In the genomic region with DNA sequence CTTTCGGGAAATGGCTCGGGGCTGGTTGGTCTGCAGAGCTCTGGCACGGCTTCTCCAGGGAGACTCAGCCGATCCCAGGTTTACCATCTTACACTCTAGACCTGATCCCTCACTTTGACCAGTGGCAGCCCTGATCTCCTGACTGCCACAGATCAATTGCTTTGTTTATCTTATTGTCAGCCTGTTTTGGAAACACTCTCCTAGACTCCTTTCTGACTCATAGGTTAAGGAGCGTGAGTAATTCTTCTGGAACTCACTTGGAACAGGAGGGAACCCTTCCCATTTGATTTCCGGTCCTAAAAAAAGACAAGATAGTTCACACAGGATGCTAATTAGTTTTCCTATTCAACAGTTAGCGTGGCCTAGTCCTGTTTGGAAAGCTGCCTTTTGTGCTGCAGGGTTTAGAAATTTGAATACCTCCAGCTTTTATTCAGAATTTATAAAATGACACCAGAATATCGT, we compare ENCODE assay signal across 9 cellular contexts.
DNase-seq lines count a peak whose midpoint lies in the region; ATAC-seq lines count a peak whose summit lies in the region.
"Had no signal": no experiment of that assay in that cellular context is flagged by ENCODE, and none has a peak within 500 bp of the region (broad histone marks: within the 10 kb centered on the region; RNA-seq: fewer than 3 reads in every experiment).

No MANE protein-coding gene starts in this region.

- H3K4me3 ChIP-seq in skin epidermis, result no peak overlapping the region
- H3K4me3 ChIP-seq: SK-N-MC had no signal

- DNase-seq in GM04504 (ENCODE audit: low read depth) (peak; percentile 91), amniotic epithelial cell (ENCODE audit: low read depth) (peak; percentile 81), hepatic stellate cell (ENCODE audit: low spot score) (peak; percentile 50), DMS153 (lab: John Stamatoyannopoulos, UW) (no peak)
- no peak for DNase-seq in stimulated activated CD4-positive, alpha-beta T cell treated with anti-CD3 and anti-CD28 coated beads, Interleukin-2, amount 100 ng/mL, for 48 hours

- peak overlapping the region; percentile 32 to 93 (median 77) for H3K27ac ChIP-seq in skin epidermis
- H3K27ac ChIP-seq: SK-N-MC had no signal

- no peak for ATAC-seq in GM21717 (IDR thresholded peaks at IDR 0.05; ENCODE audit: unreplicated experiment)
- no peak for ATAC-seq in GM19395 (IDR thresholded peaks at IDR 0.05; ENCODE audit: unreplicated experiment)

Comparison
In these comparisons a context has a peak if more than half of its experiments do, and no peak if none do; other contexts are left out.
1. DNase-seq: peak in GM04504 (single experiment), amniotic epithelial cell (single experiment) and hepatic stellate cell (single experiment); none in DMS153 (single experiment) and stimulated activated CD4-positive, alpha-beta T cell treated with anti-CD3 and anti-CD28 coated beads, Interleukin-2, amount 100 ng/mL, for 48 hours (0 of 2).